ENCODE assay signal across 2 cellular contexts in the genomic region with DNA sequence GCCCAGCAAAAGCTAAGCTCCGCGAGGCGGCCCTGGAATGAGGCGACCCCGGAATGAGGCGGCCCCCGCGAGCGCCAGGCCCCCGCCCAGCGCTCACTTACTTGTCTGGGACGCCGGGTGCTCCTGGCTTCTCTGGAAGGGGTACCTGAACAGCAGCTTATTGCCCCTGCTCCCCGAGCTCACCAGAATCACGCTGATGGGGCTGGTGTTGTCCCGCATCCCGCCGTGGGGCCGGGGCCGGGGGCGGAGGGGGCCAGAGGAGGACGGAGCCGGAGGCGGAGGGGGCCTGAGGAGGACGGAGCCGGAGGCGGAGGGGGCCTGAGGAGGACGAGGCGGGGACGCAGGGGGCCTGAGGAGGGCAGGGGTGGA.
TF ChIP-seq lines count a peak whose summit lies in the region.

No MANE protein-coding gene starts in this region.

TF ChIP-seq in SK-N-SH, 30 proteins besides CTCF, POLR2A, EP300 and RAD21:
- no peak for TF ChIP-seq RXRA (IDR thresholded peaks at IDR 0.05; ENCODE audit: borderline replicate concordance, low read depth)
- no peak for TF ChIP-seq USF1 (IDR thresholded peaks at IDR 0.05; ENCODE audit: borderline replicate concordance, low read depth)
TF ChIP-seq in SK-N-SH: peak in this region for 0.

TF ChIP-seq in GM12878, 131 proteins besides CTCF, POLR2A, EP300 and RAD21:
- TF ChIP-seq JUND (IDR thresholded peaks at IDR 0.05; ENCODE audit: low read depth, low read length): no peak
- no peak for TF ChIP-seq BRCA1 (IDR thresholded peaks at IDR 0.05; ENCODE audit: low read depth, low read length)
- no peak for TF ChIP-seq ZBTB40 (IDR thresholded peaks at IDR 0.05; ENCODE audit: borderline replicate concordance)
- no peak for TF ChIP-seq NR2C1 (IDR thresholded peaks at IDR 0.05)
- no peak for TF ChIP-seq KDM1A (IDR thresholded peaks at IDR 0.05; ENCODE audit: borderline replicate concordance)
- no peak for TF ChIP-seq FOS (IDR thresholded peaks at IDR 0.05; ENCODE audit: borderline replicate concordance, extremely low read depth, insufficient read length)
- no peak for TF ChIP-seq CEBPZ (IDR thresholded peaks at IDR 0.05; ENCODE audit: low read depth, low read length)
